10 cellular contexts compared by ENCODE assay signal in genomic region chr18:41378628-41379027, GRCh38.
DNase-seq lines count a peak whose midpoint lies in the region; ATAC-seq and TF ChIP-seq lines count a peak whose summit lies in the region.
"Had no signal": no experiment of that assay in that cellular context is flagged by ENCODE, and none has a peak within 500 bp of the region (broad histone marks: within the 10 kb centered on the region; RNA-seq: fewer than 3 reads in every experiment).

No MANE protein-coding gene starts in this region.

- H3K27ac Mint-ChIP-seq in neural crest cell (ENCODE audit: unreplicated experiment), result no peak overlapping the region
- H3K27ac Mint-ChIP-seq in naive thymus-derived CD4-positive, alpha-beta T cell, result no peak overlapping the region
- H3K27ac Mint-ChIP-seq: activated naive CD4-positive, alpha-beta T cell treated with anti-CD3 and anti-CD28 coated beads, Interleukin-2, amount 50 U/mL, for 24 hours had no signal

- no peak overlapping the region for H3K4me3 Mint-ChIP-seq in neural crest cell
- H3K4me3 Mint-ChIP-seq in naive thymus-derived CD4-positive, alpha-beta T cell, result no peak overlapping the region
- H3K4me3 Mint-ChIP-seq: activated naive CD4-positive, alpha-beta T cell treated with anti-CD3 and anti-CD28 coated beads, Interleukin-2, amount 50 U/mL, for 24 hours had no signal

- no peaks in the 10 kb centered on the region for H3K27me3 Mint-ChIP-seq in neural crest cell (ENCODE audit: low read depth)
- H3K27me3 Mint-ChIP-seq in naive thymus-derived CD4-positive, alpha-beta T cell, result no peaks in the 10 kb centered on the region
- H3K27me3 Mint-ChIP-seq: activated naive CD4-positive, alpha-beta T cell treated with anti-CD3 and anti-CD28 coated beads, Interleukin-2, amount 50 U/mL, for 24 hours had no signal

- no peaks in the 10 kb centered on the region for H3K9me3 ChIP-seq in mammary epithelial cell (replicated peaks; ENCODE audit: insufficient read depth, low read length)
- no peaks in the 10 kb centered on the region for H3K9me3 ChIP-seq in naive thymus-derived CD4-positive, alpha-beta T cell (ENCODE audit: control insufficient read depth in 2 of 3, low read length in 3 of 3)
- no peaks in the 10 kb centered on the region for H3K9me3 ChIP-seq in tibial artery

- peaks cover 12% of the 10 kb centered on the region for H3K4me1 Mint-ChIP-seq in neural crest cell
- no peaks in the 10 kb centered on the region for H3K4me1 Mint-ChIP-seq in naive thymus-derived CD4-positive, alpha-beta T cell
- H3K4me1 Mint-ChIP-seq: activated naive CD4-positive, alpha-beta T cell treated with anti-CD3 and anti-CD28 coated beads, Interleukin-2, amount 50 U/mL, for 24 hours had no signal

- H3K79me2 ChIP-seq in mammary epithelial cell (ENCODE audit: insufficient read depth, low read length), result no peaks in the 10 kb centered on the region

- POLR2A ChIA-PET in naive thymus-derived CD4-positive, alpha-beta T cell (lab: Charles Lee), result no interaction called here

- H3K27ac ChIP-seq in mammary epithelial cell (ENCODE audit: insufficient read depth, low read depth, low read length) (no peak overlapping the region), tibial artery (no peak overlapping the region)
- H3K27ac ChIP-seq in naive thymus-derived CD4-positive, alpha-beta T cell (ENCODE audit: low read depth, low read length), result no peak overlapping the region
- H3K27ac ChIP-seq: KMS-11 had no signal

- no peaks in the 10 kb centered on the region for H4K20me1 ChIP-seq in mammary epithelial cell (ENCODE audit: insufficient read depth, low read length)

- H3K9ac ChIP-seq in mammary epithelial cell (ENCODE audit: insufficient read depth, low read length), result no peak overlapping the region
- H3K9ac ChIP-seq: KMS-11 had no signal

- H3K4me1 ChIP-seq in mammary epithelial cell (ENCODE audit: insufficient read depth, low read length) (no peaks in the 10 kb centered on the region), tibial artery (no peaks in the 10 kb centered on the region)
- H3K4me1 ChIP-seq in naive thymus-derived CD4-positive, alpha-beta T cell (ENCODE audit: control insufficient read depth in 2 of 2, insufficient read depth in 2 of 2, low read length in 2 of 2), result no peaks in the 10 kb centered on the region

- intact Hi-C loops in mammary epithelial cell (cut with micrococcal nuclease) (loop anchor here (1.0 to 10.0 kb wide), 8 partner anchors 234 to 961 kb away; no protein-coding TSS in a partner anchor), tibial artery (cut with DNase I; ENCODE audit: low total_unique reads) (no loop called here)
- intact Hi-C loops in naive thymus-derived CD4-positive, alpha-beta T cell (cut with micrococcal nuclease), result no loop called here

- H3K27me3 ChIP-seq in mammary epithelial cell (ENCODE audit: insufficient read depth, low read length) (no peaks in the 10 kb centered on the region), tibial artery (no peaks in the 10 kb centered on the region)
- H3K27me3 ChIP-seq in naive thymus-derived CD4-positive, alpha-beta T cell (ENCODE audit: control insufficient read depth in 2 of 2, insufficient read depth in 2 of 2, low read length in 2 of 2), result no peaks in the 10 kb centered on the region

- dilution Hi-C loops in mammary epithelial cell (cut with HindIII; ENCODE audit: low sequenced_read_pairs), result no loop called here

- H3K4me2 ChIP-seq in mammary epithelial cell (ENCODE audit: insufficient read depth, low read depth, low read length), result no peak overlapping the region
- H3K4me2 ChIP-seq: KMS-11 had no signal

- no peaks in the 10 kb centered on the region for H3K9me3 Mint-ChIP-seq in neural crest cell
- peaks cover 0 to 25% (median 4%) of the 10 kb centered on the region in 11 donors for H3K9me3 Mint-ChIP-seq in naive thymus-derived CD4-positive, alpha-beta T cell
- H3K9me3 Mint-ChIP-seq: activated naive CD4-positive, alpha-beta T cell treated with anti-CD3 and anti-CD28 coated beads, Interleukin-2, amount 50 U/mL, for 24 hours had no signal

- no peak for ATAC-seq in HG03378 (IDR thresholded peaks at IDR 0.05; ENCODE audit: unreplicated experiment)
- ATAC-seq in naive thymus-derived CD4-positive, alpha-beta T cell, result no peak
- ATAC-seq in HG03439 (IDR thresholded peaks at IDR 0.05; ENCODE audit: unreplicated experiment), result no peak

- CTCF ChIA-PET in mammary epithelial cell (lab: Charles Lee; ENCODE audit: low non-redundant PET), result no interaction called here
- CTCF ChIA-PET in naive thymus-derived CD4-positive, alpha-beta T cell (lab: Charles Lee), result no interaction called here

- BruUV-seq in mammary epithelial cell (replicated peaks; lab: Mats Ljungman, UMichigan), result no TSS peak

- DNase-seq in GM04504 (ENCODE audit: low read depth) (peak; percentile 17), NCI-H2171 treated with DMSO at 0.1 percent for 48 hours (lab: John Stamatoyannopoulos, UW) (peak; percentile 59), mammary epithelial cell (peak; percentile 39), neural crest cell (ENCODE audit: low read depth, low spot score) (no peak), tibial artery (no peak)
- no peak for DNase-seq in naive thymus-derived CD4-positive, alpha-beta T cell

- no peaks in the 10 kb centered on the region for H3K36me3 ChIP-seq in mammary epithelial cell (ENCODE audit: insufficient read depth, low read length)
- H3K36me3 ChIP-seq in naive thymus-derived CD4-positive, alpha-beta T cell (ENCODE audit: control insufficient read depth in 2 of 3, insufficient read depth in 3 of 3, low read length in 3 of 3), result no peaks in the 10 kb centered on the region
- no peaks in the 10 kb centered on the region for H3K36me3 ChIP-seq in tibial artery

- TF ChIP-seq CTCF in mammary epithelial cell (conservative IDR thresholded peaks at IDR 0.05 in 1 of 2, IDR thresholded peaks at IDR 0.05 in 1 of 2; ENCODE audit: extremely low read depth in 1 of 2, insufficient read depth in 1 of 2, low read depth in 1 of 2, low read length in 2 of 2) (peak; percentile 45 to 61), neural crest cell (conservative IDR thresholded peaks at IDR 0.05) (peak; percentile 61), tibial artery (IDR thresholded peaks at IDR 0.05) (no peak)

- H3K36me3 Mint-ChIP-seq in neural crest cell (ENCODE audit: low read depth), result no peaks in the 10 kb centered on the region
- H3K36me3 Mint-ChIP-seq in naive thymus-derived CD4-positive, alpha-beta T cell, result no peaks in the 10 kb centered on the region
- H3K36me3 Mint-ChIP-seq: activated naive CD4-positive, alpha-beta T cell treated with anti-CD3 and anti-CD28 coated beads, Interleukin-2, amount 50 U/mL, for 24 hours had no signal

- in situ Hi-C loops in mammary epithelial cell (cut with MboI; ENCODE audit: low sequenced_read_pairs in 2 of 2), result loop anchor here in 1 of 2 donors (25.0 kb wide), 3 partner anchors 266 to 966 kb away; no protein-coding TSS in a partner anchor

- H2AFZ ChIP-seq in mammary epithelial cell (ENCODE audit: low read depth, low read length), result peak overlapping the region; percentile 44

- H3K4me3 ChIP-seq in mammary epithelial cell (replicated peaks in 1 of 3; ENCODE audit: insufficient read depth in 1 of 3, low read depth in 2 of 3, low read length in 3 of 3), result no peak overlapping the region
- H3K4me3 ChIP-seq in naive thymus-derived CD4-positive, alpha-beta T cell (ENCODE audit: low read length), result no peak overlapping the region
- no peak overlapping the region for H3K4me3 ChIP-seq in tibial artery

- WGBS in mammary epithelial cell (ENCODE audit: low coverage, missing lambda C conversion rate), result 0% methylated on average over 4 of the region's 4 CpGs

Comparison
In these comparisons a context has a peak if more than half of its experiments do, and no peak if none do; other contexts are left out.
1. DNase-seq: peak in GM04504 (single experiment), NCI-H2171 treated with DMSO at 0.1 percent for 48 hours (single experiment) and mammary epithelial cell (single experiment); none in neural crest cell (single experiment), naive thymus-derived CD4-positive, alpha-beta T cell (0 of 9) and tibial artery (0 of 2).
2. CTCF ChIP-seq: peak in mammary epithelial cell (2 of 2) and neural crest cell (single experiment); none in tibial artery (0 of 2).